Comparison of ENCODE assay signal across 1 cellular context in the genomic region with DNA sequence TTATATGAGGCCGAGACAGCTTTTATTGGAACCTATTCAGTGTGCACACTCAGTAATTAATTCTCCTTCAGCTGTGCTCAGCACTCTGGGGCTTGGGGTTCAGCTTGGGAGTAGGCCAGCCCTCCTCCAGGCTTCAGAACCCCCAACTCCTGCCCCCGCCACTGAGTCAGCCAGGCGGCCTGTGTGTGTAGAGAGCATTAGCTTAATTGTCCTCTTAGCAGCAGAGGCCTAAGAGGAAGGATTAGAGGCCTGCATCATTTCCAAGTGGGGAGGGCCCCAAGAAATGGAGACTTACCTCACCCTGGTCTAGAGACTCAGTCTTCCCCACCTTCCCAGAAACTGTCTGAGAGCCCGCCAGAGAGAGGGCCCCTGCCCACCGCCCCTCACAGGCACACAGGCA.
A peak's percentile ranks its signal among the peaks of the same experiment; 100 is the strongest.
TF ChIP-seq lines count a peak whose summit lies in the region.

No MANE protein-coding gene starts in this region.

TF ChIP-seq in HepG2, 621 proteins besides CTCF, POLR2A, EP300 and RAD21:
- TF ChIP-seq FOXK2 (IDR thresholded peaks at IDR 0.05) (no peak), ZC3H13 (CRISPR knock-in tag; IDR thresholded peaks at IDR 0.05) (peak; percentile 36; the same call in 1 of the 2 replicates), ZSCAN12 (CRISPR knock-in tag; IDR thresholded peaks at IDR 0.05) (no peak), HES4 (CRISPR knock-in tag; IDR thresholded peaks at IDR 0.05; ENCODE audit: borderline replicate concordance) (0 out of 2 replicates have a peak, but pooled peaks have one; percentile 11)
